8 cellular contexts compared by ENCODE assay signal in the genomic region with DNA sequence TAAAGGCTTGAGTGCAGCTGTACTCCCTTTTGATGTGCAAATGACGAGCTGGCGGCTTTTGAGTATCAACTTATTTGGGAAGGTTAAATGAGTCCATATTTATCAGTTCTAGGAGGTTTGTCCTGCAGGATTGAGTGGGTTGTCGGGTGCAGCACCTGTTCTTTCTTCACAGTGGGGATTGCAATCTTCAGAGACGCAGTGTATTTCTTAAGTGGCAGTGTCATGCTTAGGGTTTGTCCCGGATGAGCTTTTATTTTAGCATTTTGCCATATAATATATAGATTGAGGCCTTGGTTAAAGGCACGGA. TPM values are rescaled to one million over a fixed set of nuclear protein-coding genes. Genes with fewer than 3 reads are reported as not detected.
A peak's percentile ranks its signal among the peaks of the same experiment; 100 is the strongest.
DNase-seq lines count a peak whose midpoint lies in the region; ATAC-seq and TF ChIP-seq lines count a peak whose summit lies in the region.

No MANE protein-coding gene starts in this region.

- H3K9ac ChIP-seq in adipocyte (ENCODE audit: low read length) = peak overlapping the region; percentile 99

- peak overlapping the region; percentile 98 for H3K27ac Mint-ChIP-seq in activated CD8-positive, alpha-beta memory T cell treated with anti-CD3 and anti-CD28 coated beads, Interleukin-2, amount 10 ng/mL, durations not matched to agents 7 days and 5 days

- intact Hi-C loops in left lung (cut with DNase I) = loop anchor here in 1 of 2 donors (10.0 kb wide), 2 partner anchors 189 to 411 kb away; no protein-coding TSS in a partner anchor

- TF ChIP-seq CTCF in left lung (IDR thresholded peaks at IDR 0.05) (no peak), thoracic aorta (IDR thresholded peaks at IDR 0.05) (no peak)

- no peak for DNase-seq in activated CD8-positive, alpha-beta memory T cell treated with anti-CD3 and anti-CD28 coated beads, Interleukin-2, amount 10 ng/mL, durations not matched to agents 7 days and 5 days
- no peak for DNase-seq in activated CD8-positive, alpha-beta memory T cell treated with anti-CD3 and anti-CD28 coated beads, Interleukin-2, amount 50 U/mL, for 4 hours
- DNase-seq in adipocyte (ENCODE audit: low read depth) = no peak
- no peak for DNase-seq in left lung
- DNase-seq in thoracic aorta (ENCODE audit: low spot score) = no peak
- no peak for DNase-seq in activated CD4-positive, CD25-positive, alpha-beta regulatory T cell (lab: John Stamatoyannopoulos, UW)
- no peak for DNase-seq in stimulated activated CD4-positive, alpha-beta T cell treated with anti-CD3 and anti-CD28 coated beads, Interleukin-15, amount 100 ng/mL, for 24 hours

- peaks cover 44% of the 10 kb centered on the region for H3K4me1 Mint-ChIP-seq in activated CD8-positive, alpha-beta memory T cell treated with anti-CD3 and anti-CD28 coated beads, Interleukin-2, amount 10 ng/mL, durations not matched to agents 7 days and 5 days

- no peaks in the 10 kb centered on the region for H3K27me3 ChIP-seq in adipocyte (replicated peaks; ENCODE audit: control insufficient read depth, insufficient read depth, low read length)
- no peaks in the 10 kb centered on the region for H3K27me3 ChIP-seq in left lung
- no peaks in the 10 kb centered on the region for H3K27me3 ChIP-seq in thoracic aorta (replicated peaks; ENCODE audit: insufficient read depth)

- no peaks in the 10 kb centered on the region for H3K9me3 Mint-ChIP-seq in activated CD8-positive, alpha-beta memory T cell treated with anti-CD3 and anti-CD28 coated beads, Interleukin-2, amount 10 ng/mL, durations not matched to agents 7 days and 5 days (ENCODE audit: low read depth)

- H3K9me3 ChIP-seq in adipocyte (ENCODE audit: control insufficient read depth, low read length) (no peaks in the 10 kb centered on the region), left lung (no peaks in the 10 kb centered on the region), thoracic aorta (no peaks in the 10 kb centered on the region)

- H3K4me1 ChIP-seq in adipocyte (ENCODE audit: control insufficient read depth, insufficient read depth, low read length) (peaks cover 17% of the 10 kb centered on the region), left lung (peaks cover 5 to 26% of the 10 kb centered on the region in 2 donors), thoracic aorta (ENCODE audit: control insufficient read depth in 1 of 2, low read depth in 2 of 2) (peaks cover 8 to 12% of the 10 kb centered on the region in 2 donors)

- peak overlapping the region; percentile 97 for H3K4me3 ChIP-seq in adipocyte (ENCODE audit: low read length)
- peak overlapping the region; percentile 86 for H3K4me3 ChIP-seq in left lung
- H3K4me3 ChIP-seq in thoracic aorta = peak overlapping the region; percentile 95

- H3K4me3 Mint-ChIP-seq in activated CD8-positive, alpha-beta memory T cell treated with anti-CD3 and anti-CD28 coated beads, Interleukin-2, amount 10 ng/mL, durations not matched to agents 7 days and 5 days = peak overlapping the region; percentile 89

- ATAC-seq in activated CD8-positive, alpha-beta memory T cell treated with anti-CD3 and anti-CD28 coated beads, Interleukin-2, amount 10 ng/mL, durations not matched to agents 7 days and 5 days = no peak
- no peak for ATAC-seq in left lung
- ATAC-seq in thoracic aorta (ENCODE audit: insufficient number of reproducible peaks, low FRiP score, low read depth) = no peak
- ATAC-seq in GM21576 (IDR thresholded peaks at IDR 0.05; ENCODE audit: unreplicated experiment) = no peak

- peak overlapping the region; percentile 94 to 96 for H3K27ac ChIP-seq in left lung
- H3K27ac ChIP-seq in thoracic aorta = peak overlapping the region; percentile 75 to 92

- H3K36me3 ChIP-seq in adipocyte (ENCODE audit: control insufficient read depth, insufficient read depth, low read length, severe bottlenecking) (no peaks in the 10 kb centered on the region), left lung (no peaks in the 10 kb centered on the region), thoracic aorta (no peaks in the 10 kb centered on the region)

- peaks cover 3% of the 10 kb centered on the region for H3K36me3 Mint-ChIP-seq in activated CD8-positive, alpha-beta memory T cell treated with anti-CD3 and anti-CD28 coated beads, Interleukin-2, amount 10 ng/mL, durations not matched to agents 7 days and 5 days

- CTCF ChIA-PET in activated CD8-positive, alpha-beta memory T cell treated with anti-CD3 and anti-CD28 coated beads, Interleukin-2, amount 10 ng/mL, durations not matched to agents 7 days and 5 days (lab: Charles Lee) = interaction anchor here (0.7 to 5.4 kb wide), 24 partner anchors 9 to 657 kb away, joined by 3 to 79 read pairs (median 5); no protein-coding TSS in a partner anchor

- no peaks in the 10 kb centered on the region for H3K27me3 Mint-ChIP-seq in activated CD8-positive, alpha-beta memory T cell treated with anti-CD3 and anti-CD28 coated beads, Interleukin-2, amount 10 ng/mL, durations not matched to agents 7 days and 5 days

RNA-seq across cellular contexts. Expression of a gene that starts 1.2 kb away (rescaled TPM):
- total RNA-seq in activated CD8-positive, alpha-beta memory T cell treated with anti-CD3 and anti-CD28 coated beads, Interleukin-2, amount 10 ng/mL, durations not matched to agents 7 days and 5 days = 100 to 1,000 TPM; 114 to 161 TPM
- total RNA-seq in left lung = 10 to 100 TPM; 40.2 to 41.1 TPM
- total RNA-seq in thoracic aorta = 10 to 100 TPM; 22.3 to 23.4 TPM
